In genomic region chr9:21696411-21696865, GRCh38 we compare ENCODE assay signal across 11 cellular contexts.
DNase-seq lines count a peak whose midpoint lies in the region; ATAC-seq, FAIRE-seq and TF ChIP-seq lines count a peak whose summit lies in the region.
"Had no signal": no experiment of that assay in that cellular context is flagged by ENCODE, and none has a peak within 500 bp of the region (broad histone marks: within the 10 kb centered on the region; RNA-seq: fewer than 3 reads in every experiment).

No MANE protein-coding gene starts in this region.

- H3K27ac ChIP-seq in hepatocyte: no peak overlapping the region
- H3K27ac ChIP-seq: spleen had no signal

- H3K4me1 ChIP-seq in ES-I3 (ENCODE audit: insufficient read depth, low read length) (no peaks in the 10 kb centered on the region), hepatocyte (ENCODE audit: insufficient read depth) (no peaks in the 10 kb centered on the region)
- H3K4me1 ChIP-seq: spleen had no signal

- H3K36me3 Mint-ChIP-seq in HFFc6 (ENCODE audit: low read depth): peaks cover 14% of the 10 kb centered on the region

- H3K27ac Mint-ChIP-seq in HFFc6: no peak overlapping the region

- no peaks in the 10 kb centered on the region for H3K9me3 ChIP-seq in ES-I3 (ENCODE audit: control insufficient read depth, insufficient read depth, low read length)
- H3K9me3 ChIP-seq in hepatocyte (ENCODE audit: low read depth): no peaks in the 10 kb centered on the region

- H3K4me3 Mint-ChIP-seq in HFFc6: no peak overlapping the region

- peak overlapping the region; percentile 12 for H3K9ac ChIP-seq in ES-I3 (ENCODE audit: low read depth, low read length)

- H3K27me3 Mint-ChIP-seq in HFFc6 (ENCODE audit: insufficient read depth): no peaks in the 10 kb centered on the region; the same call in 1 of the 2 replicates

- TF ChIP-seq CTCF in HFFc6 (IDR thresholded peaks at IDR 0.05): peak; percentile 38; the same call in 1 of the 2 replicates
- TF ChIP-seq CTCF in bronchial epithelial cell (IDR thresholded peaks at IDR 0.05; ENCODE audit: insufficient read depth, low read length, severe bottlenecking): peak; percentile 1
- TF ChIP-seq CTCF in hepatocyte (IDR thresholded peaks at IDR 0.05; ENCODE audit: poor library complexity): no peak

- FAIRE-seq in bronchial epithelial cell (lab: Jason Lieb, UNC): no peak

- peaks cover 15% of the 10 kb centered on the region for H3K9me3 Mint-ChIP-seq in HFFc6

- H3K4me2 ChIP-seq in hepatocyte: no peak overlapping the region

- 57% methylated on average over 10 of the region's 28 CpGs for WGBS in hepatocyte (ENCODE audit: low lambda C conversion rate, missing lambda C conversion rate)

- H3K27me3 ChIP-seq in bronchial epithelial cell (ENCODE audit: control insufficient read depth, insufficient read depth, low read length): no peaks in the 10 kb centered on the region
- H3K27me3 ChIP-seq in hepatocyte: peaks cover 4% of the 10 kb centered on the region

- H3K36me3 ChIP-seq in ES-I3 (ENCODE audit: insufficient read depth, low read length) (no peaks in the 10 kb centered on the region), bronchial epithelial cell (ENCODE audit: control insufficient read depth, insufficient read depth, low read length) (no peaks in the 10 kb centered on the region), hepatocyte (replicated peaks; ENCODE audit: insufficient read depth, low read depth) (no peaks in the 10 kb centered on the region)
- H3K36me3 ChIP-seq: spleen had no signal

- H3K4me3 ChIP-seq in bronchial epithelial cell (ENCODE audit: low read depth, low read length) (no peak overlapping the region), hepatocyte (no peak overlapping the region)
- H3K4me3 ChIP-seq: spleen had no signal

- ATAC-seq in GM19035 (IDR thresholded peaks at IDR 0.05; ENCODE audit: unreplicated experiment): no peak

- H2AFZ ChIP-seq in hepatocyte: no peak overlapping the region

- H3K4me1 Mint-ChIP-seq in HFFc6 (ENCODE audit: low read depth): peaks cover 27% of the 10 kb centered on the region

- H3K9me2 ChIP-seq in hepatocyte (replicated peaks; ENCODE audit: insufficient read depth): no peaks in the 10 kb centered on the region

- DNase-seq in HFFc6: no peak
- DNase-seq in bronchial epithelial cell (ENCODE audit: low read depth): no peak
- DNase-seq in islet precursor cell: peak; percentile 84
- DNase-seq in hepatocyte (ENCODE audit: low spot score): no peak
- DNase-seq in activated CD8-positive, alpha-beta memory T cell treated with anti-CD3 and anti-CD28 coated beads for 24 hours: no peak
- DNase-seq: activated T-cell treated with anti-CD3 and anti-CD28 coated beads, Interleukin-2, amount 50 U/mL, for 1 hour; mammary epithelial cell; NCI-H510A treated with DMSO at 0.1 percent for 48 hours had no signal

- no peaks in the 10 kb centered on the region for H4K20me1 ChIP-seq in hepatocyte (ENCODE audit: insufficient read depth, poor library complexity, severe bottlenecking)

- H3K79me2 ChIP-seq in hepatocyte: no peaks in the 10 kb centered on the region
